11 cellular contexts compared by ENCODE assay signal in genomic region chr6:36245572-36246031, GRCh38. TPM values are rescaled to one million over a fixed set of nuclear protein-coding genes. Genes with fewer than 3 reads are reported as not detected.
DNase-seq lines count a peak whose midpoint lies in the region; ATAC-seq and TF ChIP-seq lines count a peak whose summit lies in the region.
"Had no signal": no experiment of that assay in that cellular context is flagged by ENCODE, and none has a peak within 500 bp of the region (broad histone marks: within the 10 kb centered on the region; RNA-seq: fewer than 3 reads in every experiment).

No MANE protein-coding gene starts in this region.

- H3K27me3 Mint-ChIP-seq in activated T-cell treated with anti-CD3 and anti-CD28 coated beads, Interleukin-2, amount 50 U/mL, for 4 hours (ENCODE audit: low read depth): peaks cover 2% of the 10 kb centered on the region

- intact Hi-C loops in PC-3 (cut with micrococcal nuclease) (no loop called here), sciatic nerve (cut with DNase I) (no loop called here)

- CTCF ChIA-PET in PC-3 (lab: Charles Lee): interaction anchor here (0.6 kb wide), 1 partner anchor 791 kb away, joined by 4 read pairs; no protein-coding TSS in a partner anchor

- H3K9me2 ChIP-seq in PC-3 (replicated peaks; ENCODE audit: low read length) (no peaks in the 10 kb centered on the region), hepatocyte (replicated peaks; ENCODE audit: insufficient read depth) (no peaks in the 10 kb centered on the region)

- H3K4me1 Mint-ChIP-seq in activated T-cell treated with anti-CD3 and anti-CD28 coated beads, Interleukin-2, amount 50 U/mL, for 4 hours (ENCODE audit: low read depth): peaks cover 9% of the 10 kb centered on the region

- H3K4me2 ChIP-seq in PC-3 (ENCODE audit: low read length) (no peak overlapping the region), hepatocyte (no peak overlapping the region)

- no peak overlapping the region for H3K9ac ChIP-seq in PC-3 (ENCODE audit: low read length)

- POLR2A ChIA-PET in PC-3 (lab: Charles Lee; ENCODE audit: unreplicated experiment): no interaction called here

- no peaks in the 10 kb centered on the region for H3K9me3 Mint-ChIP-seq in activated T-cell treated with anti-CD3 and anti-CD28 coated beads, Interleukin-2, amount 50 U/mL, for 4 hours

- H3K36me3 ChIP-seq in PC-3 (ENCODE audit: low read depth, low read length) (no peaks in the 10 kb centered on the region), hepatocyte (replicated peaks; ENCODE audit: insufficient read depth, low read depth) (no peaks in the 10 kb centered on the region)

- H3K4me1 ChIP-seq in PC-3 (ENCODE audit: insufficient read depth, low read length): peaks cover 23% of the 10 kb centered on the region
- H3K4me1 ChIP-seq in hepatocyte (ENCODE audit: insufficient read depth): peaks cover 9% of the 10 kb centered on the region

- no peak overlapping the region for H3K4me3 Mint-ChIP-seq in activated T-cell treated with anti-CD3 and anti-CD28 coated beads, Interleukin-2, amount 50 U/mL, for 4 hours

- BruUV-seq in PC-3 (replicated peaks; lab: Mats Ljungman, UMichigan): no TSS peak

- H3K36me3 Mint-ChIP-seq in activated T-cell treated with anti-CD3 and anti-CD28 coated beads, Interleukin-2, amount 50 U/mL, for 4 hours (ENCODE audit: insufficient read depth): peaks cover 3% of the 10 kb centered on the region

- ATAC-seq in activated T-cell treated with anti-CD3 and anti-CD28 coated beads, Interleukin-2, amount 50 U/mL, for 4 hours: no peak
- no peak for ATAC-seq in PC-3
- ATAC-seq in GM18511 (IDR thresholded peaks at IDR 0.05; ENCODE audit: unreplicated experiment): no peak
- no peak for ATAC-seq in sciatic nerve

- H3K27me3 ChIP-seq in PC-3 (ENCODE audit: low read length): no peaks in the 10 kb centered on the region
- no peaks in the 10 kb centered on the region for H3K27me3 ChIP-seq in hepatocyte

- H3K79me2 ChIP-seq in PC-3 (ENCODE audit: low read length): no peaks in the 10 kb centered on the region
- H3K79me2 ChIP-seq in hepatocyte: no peaks in the 10 kb centered on the region

- DNase-seq in activated T-cell treated with anti-CD3 and anti-CD28 coated beads for 48 hours (ENCODE audit: low read depth) (peak; percentile 5), PC-3 (no peak), hepatocyte (ENCODE audit: low spot score) (peak; percentile 32), sciatic nerve (ENCODE audit: low spot score) (no peak)
- no peak for DNase-seq in activated T-cell treated with anti-CD3 and anti-CD28 coated beads, Interleukin-2, amount 50 U/mL, for 4 hours
- DNase-seq in stimulated activated CD8-positive, alpha-beta memory T cell treated with anti-CD3 and anti-CD28 coated beads, Interleukin-4, amount 100 ng/mL, for 48 hours: peak; percentile 33
- no peak for DNase-seq in activated effector memory CD4-positive, alpha-beta T cell treated with Interleukin-2 at 50 U/mL for 16 hours
- DNase-seq: NCI-H345, posterior cingulate gyrus had no signal

- H3K9me3 ChIP-seq in PC-3 (ENCODE audit: low read length) (no peaks in the 10 kb centered on the region), hepatocyte (ENCODE audit: low read depth) (no peaks in the 10 kb centered on the region)

- no peak overlapping the region for H3K4me3 ChIP-seq in PC-3 (ENCODE audit: low read length)
- H3K4me3 ChIP-seq in hepatocyte: no peak overlapping the region

- no peak overlapping the region for H2AFZ ChIP-seq in PC-3 (ENCODE audit: low read length)
- no peak overlapping the region for H2AFZ ChIP-seq in hepatocyte

- 0 out of 2 replicates have a peak, but pooled peaks have one; percentile 20 for TF ChIP-seq CTCF in PC-3 (conservative IDR thresholded peaks at IDR 0.05; ENCODE audit: low read depth, low read length)
- peak; percentile 19 for TF ChIP-seq CTCF in hepatocyte (IDR thresholded peaks at IDR 0.05; ENCODE audit: poor library complexity)

- no peak overlapping the region for H3K27ac ChIP-seq in PC-3 (ENCODE audit: low read length)
- peak overlapping the region; percentile 61 for H3K27ac ChIP-seq in hepatocyte

- no peaks in the 10 kb centered on the region for H3F3A ChIP-seq in PC-3 (ENCODE audit: low read length, unreplicated experiment)

- H4K20me1 ChIP-seq in PC-3 (ENCODE audit: low read length) (no peaks in the 10 kb centered on the region), hepatocyte (ENCODE audit: insufficient read depth, poor library complexity, severe bottlenecking) (no peaks in the 10 kb centered on the region)

- whole genome bisulfite sequencing in hepatocyte (ENCODE audit: low lambda C conversion rate, missing lambda C conversion rate): 70% methylated on average over 8 of the region's 8 CpGs

RNA-seq across cellular contexts. Expression of gene PNPLA1, which starts 24.3 kb away (rescaled TPM):
- under 1 TPM in 1 of 3 donors, not detected in 2; 0.13 TPM for total RNA-seq in activated T-cell treated with anti-CD3 and anti-CD28 coated beads, Interleukin-2, amount 50 U/mL, for 4 hours
- 0.29 TPM in 1 of 2 replicates, not detected in the other for total RNA-seq in PC-3 (2014; rRNA removed)
- total RNA-seq in hepatocyte: 0.57 TPM in 1 of 2 replicates, not detected in the other
- polyA plus RNA-seq in hepatocyte: 0.48 and 0.64 TPM in 2 replicates
- total RNA-seq in sciatic nerve: 0.22 TPM
- total RNA-seq: dermis microvascular lymphatic vessel endothelial cell had no signal

RNA-seq across cellular contexts. Expression of gene BRPF3, which starts 49.1 kb away (rescaled TPM):
- 10 to 100 TPM; 22.7 to 27.8 (median 26.0) TPM for total RNA-seq in activated T-cell treated with anti-CD3 and anti-CD28 coated beads, Interleukin-2, amount 50 U/mL, for 4 hours
- 14.3 and 21.4 TPM in 2 replicates for total RNA-seq in PC-3 (2014; rRNA removed)
- 31.4 and 33.7 TPM in 2 replicates for total RNA-seq in hepatocyte
- polyA plus RNA-seq in hepatocyte: 25.5 and 25.9 TPM in 2 replicates
- total RNA-seq in sciatic nerve: 36.6 TPM

Comparison
In these comparisons a context has a peak if more than half of its experiments do, and no peak if none do; other contexts are left out.
1. DNase-seq: peak in activated T-cell treated with anti-CD3 and anti-CD28 coated beads for 48 hours (single experiment), hepatocyte (single experiment) and stimulated activated CD8-positive, alpha-beta memory T cell treated with anti-CD3 and anti-CD28 coated beads, Interleukin-4, amount 100 ng/mL, for 48 hours (single experiment); none in activated T-cell treated with anti-CD3 and anti-CD28 coated beads, Interleukin-2, amount 50 U/mL, for 4 hours (single experiment), PC-3 (single experiment), activated effector memory CD4-positive, alpha-beta T cell treated with Interleukin-2 at 50 U/mL for 16 hours (single experiment) and sciatic nerve (single experiment).